Comparison of ENCODE assay signal across 9 cellular contexts in the genomic region with DNA sequence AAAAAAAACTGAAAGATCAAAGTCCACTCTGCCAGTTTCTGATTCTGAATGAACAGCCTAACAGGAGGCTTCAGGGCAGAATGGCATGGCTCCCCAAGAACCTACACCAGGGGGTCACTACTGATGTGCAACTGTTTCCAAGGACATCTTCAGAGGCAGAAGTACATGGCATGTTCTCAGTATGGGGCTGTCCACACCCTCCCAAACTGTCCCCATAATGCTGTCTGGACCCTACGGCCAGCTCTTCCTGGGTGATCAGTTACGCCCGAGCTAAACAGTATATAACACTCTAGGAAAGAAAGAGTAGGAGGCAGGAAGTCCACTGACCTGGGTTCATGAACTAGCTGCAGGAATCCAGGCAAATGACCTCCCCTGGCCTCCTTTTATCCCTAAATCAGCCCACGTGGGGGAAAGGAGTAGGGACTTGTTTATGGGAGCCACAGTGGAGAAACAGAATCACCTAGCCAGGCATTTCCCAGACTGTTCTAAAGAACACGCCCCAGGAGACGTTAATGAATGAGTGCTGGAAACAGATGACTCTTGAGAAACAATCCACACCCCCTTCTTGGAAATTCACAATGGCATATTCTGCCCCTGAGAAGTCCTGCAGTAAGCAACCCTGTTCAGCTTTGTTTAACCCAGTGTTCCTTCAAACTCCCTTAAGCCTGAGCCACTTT. TPM values are rescaled to one million over a fixed set of nuclear protein-coding genes. Genes with fewer than 3 reads are reported as not detected.
DNase-seq lines count a peak whose midpoint lies in the region; ATAC-seq and TF ChIP-seq lines count a peak whose summit lies in the region.
"Had no signal": no experiment of that assay in that cellular context is flagged by ENCODE, and none has a peak within 500 bp of the region (broad histone marks: within the 10 kb centered on the region; RNA-seq: fewer than 3 reads in every experiment).

No MANE protein-coding gene starts in this region.

- TF ChIP-seq CTCF in heart right ventricle (IDR thresholded peaks at IDR 0.05) = no peak
- TF ChIP-seq CTCF in colonic mucosa (IDR thresholded peaks at IDR 0.05) = no peak

- H3K9me3 ChIP-seq in heart right ventricle = no peaks in the 10 kb centered on the region
- H3K9me3 ChIP-seq in colonic mucosa = no peaks in the 10 kb centered on the region
- no peaks in the 10 kb centered on the region for H3K9me3 ChIP-seq in mucosa of stomach (ENCODE audit: control insufficient read depth, low read length)
- H3K9me3 ChIP-seq in aorta (ENCODE audit: control insufficient read depth, low read length) = no peaks in the 10 kb centered on the region

- H3K36me3 ChIP-seq in heart right ventricle (peaks cover 0 to 6% (median 0%) of the 10 kb centered on the region in 9 donors), colonic mucosa (no peaks in the 10 kb centered on the region), mucosa of stomach (ENCODE audit: control insufficient read depth, insufficient read depth, low read length) (peaks cover 9% of the 10 kb centered on the region), aorta (ENCODE audit: control insufficient read depth in 1 of 2, insufficient read depth in 2 of 2, low read length in 1 of 2) (no peaks in the 10 kb centered on the region)

- WGBS in heart right ventricle, 2 donors = 35 to 40% methylated on average over 6 of the region's 6 CpGs
- WGBS in aorta, 2 donors = 8 to 14% methylated on average over 6 of the region's 6 CpGs

- H3K4me3 ChIP-seq in heart right ventricle (peak overlapping the region in 9 of 10 donors; percentile 71 to 99 (median 92)), colonic mucosa (peak overlapping the region; percentile 88), mucosa of stomach (ENCODE audit: low read length) (peak overlapping the region; percentile 93), aorta (ENCODE audit: low read length in 2 of 2) (peak overlapping the region; percentile 31 to 59)

- H3K27me3 ChIP-seq in heart right ventricle = no peaks in the 10 kb centered on the region
- H3K27me3 ChIP-seq in colonic mucosa = no peaks in the 10 kb centered on the region
- H3K27me3 ChIP-seq in mucosa of stomach (ENCODE audit: control insufficient read depth, insufficient read depth, low read length) = no peaks in the 10 kb centered on the region
- H3K27me3 ChIP-seq in aorta (ENCODE audit: control insufficient read depth in 1 of 2, insufficient read depth in 2 of 2, low read length in 1 of 2) = no peaks in the 10 kb centered on the region

- H3K9ac ChIP-seq in colonic mucosa (ENCODE audit: low read depth in 2 of 2, low read length in 2 of 2) = peak overlapping the region; percentile 97 to 99
- H3K9ac ChIP-seq in mucosa of stomach (ENCODE audit: low read length) = peak overlapping the region; percentile 99

- intact Hi-C loops in heart right ventricle (cut with DNase I) = loop anchor here in 7 of 10 donors (5.0 to 10.0 kb wide), 5 partner anchors 105 to 275 kb away; partner anchors contain the start of genes CTDSP1 (in 6 of the 7), CNOT9 (in 1 of the 7) and USP37 (in 1 of the 7)
- intact Hi-C loops in left ventricle myocardium superior (cut with micrococcal nuclease) = no loop called here
- intact Hi-C loops in colonic mucosa (cut with DNase I) = no loop called here
- intact Hi-C loops in aorta (cut with DNase I) = loop anchor here in 1 of 2 donors (2.0 kb wide), 1 partner anchor 17 kb away; no protein-coding TSS in a partner anchor

- ATAC-seq in heart right ventricle (no peak), left ventricle myocardium superior (no peak), aorta (ENCODE audit: low FRiP score) (no peak), HG02884 (IDR thresholded peaks at IDR 0.05; ENCODE audit: unreplicated experiment) (no peak), HG03342 (IDR thresholded peaks at IDR 0.05; ENCODE audit: unreplicated experiment) (no peak)

- H3K4me1 ChIP-seq in heart right ventricle (peaks cover 33 to 92% (median 68%) of the 10 kb centered on the region in 9 donors), colonic mucosa (peaks cover 35% of the 10 kb centered on the region), mucosa of stomach (ENCODE audit: control insufficient read depth, insufficient read depth, low read length) (peaks cover 85% of the 10 kb centered on the region), aorta (ENCODE audit: control insufficient read depth in 1 of 2, insufficient read depth in 2 of 2, low read length in 2 of 2) (peaks cover 0 to 3% of the 10 kb centered on the region in 2 donors)

- no peak for DNase-seq in heart right ventricle
- no peak for DNase-seq in left ventricle myocardium superior
- peak; percentile 60 for DNase-seq in colonic mucosa
- DNase-seq in aorta = no peak
- DNase-seq in NCI-H1930 (lab: John Stamatoyannopoulos, UW) = no peak
- DNase-seq: NCI-H2081 treated with DMSO at 0.1 percent for 48 hours had no signal

- H3K27ac ChIP-seq in heart right ventricle (peak overlapping the region in 9 of 10 donors; percentile 52 to 100 (median 99)), colonic mucosa (peak overlapping the region; percentile 98), aorta (ENCODE audit: low read depth in 1 of 2, low read length in 2 of 2) (peak overlapping the region; percentile 32 to 92)

RNA-seq across cellular contexts. Expression of gene TMBIM1, which starts 2.5 kb away (rescaled TPM):
- total RNA-seq in heart right ventricle (100 to 1,000 TPM in 7 of 10 donors, 10 to 100 TPM in 3; 85.3 to 151 (median 110) TPM), left ventricle myocardium superior (109 TPM), colonic mucosa (100 to 1,000 TPM; 273 to 375 TPM), aorta (100 to 1,000 TPM; 264 to 294 TPM)
- polyA plus RNA-seq in heart right ventricle (100 to 1,000 TPM in 1 of 2 donors, 10 to 100 TPM in 1; 30.9 to 139 TPM), aorta (100 to 1,000 TPM; 100 to 159 TPM)

RNA-seq across cellular contexts. Expression of gene PNKD, which starts 19.5 kb away (rescaled TPM):
- total RNA-seq in heart right ventricle = 10 to 100 TPM; 56.9 to 91.1 (median 74.2) TPM
- polyA plus RNA-seq in heart right ventricle = 100 to 1,000 TPM in 1 of 2 donors, 10 to 100 TPM in 1; 76.7 to 138 TPM
- 67.1 TPM for total RNA-seq in left ventricle myocardium superior
- 100 to 1,000 TPM; 109 to 136 TPM for total RNA-seq in colonic mucosa
- 10 to 100 TPM; 26.9 to 40.2 TPM for total RNA-seq in aorta
- polyA plus RNA-seq in aorta = 100 to 1,000 TPM in 1 of 2 donors, 10 to 100 TPM in 1; 91.2 to 108 TPM

RNA-seq across cellular contexts. Expression of gene AAMP, which starts 19.8 kb away (rescaled TPM):
- total RNA-seq in heart right ventricle = 10 to 100 TPM; 45.9 to 65.1 (median 57.5) TPM
- 100 to 1,000 TPM in 1 of 2 donors, 10 to 100 TPM in 1; 33.4 to 116 TPM for polyA plus RNA-seq in heart right ventricle
- total RNA-seq in left ventricle myocardium superior = 47.7 TPM
- total RNA-seq in colonic mucosa = 100 to 1,000 TPM in 1 of 2 donors, 10 to 100 TPM in 1; 96.1 to 137 TPM
- 10 to 100 TPM; 50.8 to 54.7 TPM for total RNA-seq in aorta
- polyA plus RNA-seq in aorta = 10 to 100 TPM; 59.2 to 80.9 TPM

RNA-seq across cellular contexts. Expression of gene GPBAR1, which starts 29.0 kb away (rescaled TPM):
- total RNA-seq in heart right ventricle (1 to 10 TPM in 7 of 10 donors, under 1 TPM in 3; 0.36 to 3.7 (median 1.3) TPM), left ventricle myocardium superior (0.67 TPM), colonic mucosa (1 to 10 TPM; 1.1 to 1.3 TPM), aorta (1 to 10 TPM; 1.6 to 3.7 TPM)
- polyA plus RNA-seq in heart right ventricle (1 to 10 TPM; 1.8 to 2.3 TPM), aorta (1 to 10 TPM in 1 of 2 donors, under 1 TPM in 1; 0.46 to 3.1 TPM)

Comparison
In these comparisons a context has a peak if more than half of its experiments do, and no peak if none do; other contexts are left out.
1. intact Hi-C loops: an anchor here in heart right ventricle (5.0 to 10.0 kb wide); none called in left ventricle myocardium superior and colonic mucosa.